ENCODE assay signal across 20 cellular contexts in the genomic region with DNA sequence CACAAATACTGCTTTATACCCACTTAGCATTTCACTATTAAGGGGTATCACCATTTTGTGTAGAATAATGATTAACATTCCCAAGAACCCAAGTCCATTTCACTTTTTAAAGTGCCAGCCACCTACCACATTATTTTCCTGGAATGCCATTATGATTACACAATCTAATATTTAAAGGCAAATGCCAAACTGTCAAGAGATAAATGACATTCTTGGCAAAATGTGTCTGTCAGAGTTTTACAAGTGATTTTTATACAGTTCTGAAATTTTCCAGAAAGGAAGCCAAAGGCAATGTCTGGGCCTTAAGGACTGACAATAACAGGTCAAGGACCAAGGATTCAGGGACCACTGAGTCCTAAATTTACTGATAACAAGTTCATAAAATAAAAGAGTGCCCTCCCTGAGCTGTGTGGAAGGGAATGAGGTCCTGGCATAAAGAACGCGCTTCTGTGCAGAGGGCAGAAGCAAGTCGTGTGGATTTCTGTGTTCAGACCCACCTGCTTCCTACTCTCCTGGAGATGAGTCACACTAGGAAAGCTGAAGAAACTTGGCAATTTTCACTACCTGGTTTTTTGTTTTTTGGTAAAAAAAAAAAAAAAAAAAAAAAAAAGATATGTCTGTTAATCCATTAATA.
A peak's percentile ranks its signal among the peaks of the same experiment; 100 is the strongest.
DNase-seq lines count a peak whose midpoint lies in the region; ATAC-seq, FAIRE-seq and TF ChIP-seq lines count a peak whose summit lies in the region.
"Had no signal": no experiment of that assay in that cellular context is flagged by ENCODE, and none has a peak within 500 bp of the region (broad histone marks: within the 10 kb centered on the region; RNA-seq: fewer than 3 reads in every experiment).

No MANE protein-coding gene starts in this region.

- no peaks in the 10 kb centered on the region for H3K36me3 ChIP-seq in prostate gland

- peak; percentile 46 for DNase-seq in DMS53 (lab: John Stamatoyannopoulos, UW)
- DNase-seq in DMS53 treated with DMSO at 0.1 percent for 48 hours (lab: John Stamatoyannopoulos, UW; ENCODE audit: unreplicated experiment), result no peak
- DNase-seq in mesothelial cell of epicardium (ENCODE audit: low spot score in 2 of 2, unreplicated experiment in 2 of 2), result no peak
- no peak for DNase-seq in type B pancreatic cell (ENCODE audit: extremely low spot score, unreplicated experiment)
- no peak for DNase-seq in GM12891 (ENCODE audit: insufficient read length, low spot score)
- DNase-seq in prostate gland (ENCODE audit: low spot score), result no peak
- DNase-seq: activated CD4-positive, alpha-beta T cell treated with anti-CD3 and anti-CD28 coated beads, Interleukin-2, amount 50 U/mL, for 1 hour; activated naive CD4-positive, alpha-beta T cell treated with Interleukin-2 at 50 U/mL for 16 hours; endodermal cell; NCI-H1417 treated with DMSO at 0.1 percent for 48 hours; NCI-H748 treated with DMSO at 0.1 percent for 48 hours; SIG-M5; stimulated activated naive B cell treated with anti-CD40 and anti-IgM and Interleukin-4, amounts not matched to agents 10 μg/mL and 1 μg/mL and 100 μg/mL, for 72 hours; tibial artery had no signal

- no peak for FAIRE-seq in GM12891 (lab: Jason Lieb, UNC)

- WGBS in prostate gland, result 63% methylated on average over 3 of the region's 3 CpGs

- H3K9me3 Mint-ChIP-seq in mesothelial cell of epicardium (no peaks in the 10 kb centered on the region), type B pancreatic cell (no peaks in the 10 kb centered on the region)
- H3K9me3 Mint-ChIP-seq: endodermal cell; neural crest cell; stimulated activated naive B cell treated with anti-CD40 and anti-IgM and Interleukin-4, amounts not matched to agents 10 μg/mL and 1 μg/mL and 100 μg/mL, for 72 hours; T-helper 1 cell treated with Interleukin-12 subunit alpha and Interleukin-12 subunit beta and Interleukin-4 antibody, amounts not matched to agents 30 μg/mL and 1 μg/mL, for 36 hours had no signal

- no peaks in the 10 kb centered on the region for H3K9me3 ChIP-seq in prostate gland
- H3K9me3 ChIP-seq: tibial artery had no signal

- H3K4me1 Mint-ChIP-seq in mesothelial cell of epicardium (peaks cover 30% of the 10 kb centered on the region), type B pancreatic cell (ENCODE audit: unreplicated experiment) (peaks cover 23% of the 10 kb centered on the region)

- peak overlapping the region; percentile 25 for H3K27ac Mint-ChIP-seq in mesothelial cell of epicardium
- peak overlapping the region; percentile 18 for H3K27ac Mint-ChIP-seq in type B pancreatic cell
- H3K27ac Mint-ChIP-seq: stimulated activated naive B cell treated with anti-CD40 and anti-IgM and Interleukin-4, amounts not matched to agents 10 μg/mL and 1 μg/mL and 100 μg/mL, for 72 hours; T-helper 1 cell treated with Interleukin-12 subunit alpha and Interleukin-12 subunit beta and Interleukin-4 antibody, amounts not matched to agents 30 μg/mL and 1 μg/mL, for 36 hours had no signal

- no peak overlapping the region for H3K4me3 Mint-ChIP-seq in mesothelial cell of epicardium
- H3K4me3 Mint-ChIP-seq in type B pancreatic cell, result no peak overlapping the region
- H3K4me3 Mint-ChIP-seq: endodermal cell; neural crest cell; stimulated activated naive B cell treated with anti-CD40 and anti-IgM and Interleukin-4, amounts not matched to agents 10 μg/mL and 1 μg/mL and 100 μg/mL, for 72 hours; T-helper 1 cell treated with Interleukin-12 subunit alpha and Interleukin-12 subunit beta and Interleukin-4 antibody, amounts not matched to agents 30 μg/mL and 1 μg/mL, for 36 hours had no signal

- no peak overlapping the region for H3K27ac ChIP-seq in prostate gland
- H3K27ac ChIP-seq: 22Rv1 had no signal

- H3K27me3 ChIP-seq in prostate gland (replicated peaks; ENCODE audit: insufficient read depth), result no peaks in the 10 kb centered on the region
- H3K27me3 ChIP-seq: tibial artery had no signal

- H3K4me1 ChIP-seq in prostate gland (replicated peaks), result no peaks in the 10 kb centered on the region

- no peaks in the 10 kb centered on the region for H3K27me3 Mint-ChIP-seq in mesothelial cell of epicardium (ENCODE audit: low read depth)
- H3K27me3 Mint-ChIP-seq in type B pancreatic cell, result no peaks in the 10 kb centered on the region
- H3K27me3 Mint-ChIP-seq: stimulated activated naive B cell treated with anti-CD40 and anti-IgM and Interleukin-4, amounts not matched to agents 10 μg/mL and 1 μg/mL and 100 μg/mL, for 72 hours had no signal

- TF ChIP-seq POLR2A in GM12891 (IDR thresholded peaks at IDR 0.05; ENCODE audit: low read depth, low read length) (no peak), prostate gland (IDR thresholded peaks at IDR 0.05) (no peak)

- intact Hi-C loops in prostate gland (cut with DNase I), result no loop called here

- ATAC-seq in esophagus mucosa (peak; percentile 36), GM19351 (IDR thresholded peaks at IDR 0.05; ENCODE audit: unreplicated experiment) (no peak)
- ATAC-seq: sciatic nerve; stimulated activated naive B cell treated with anti-CD40 and anti-IgM and Interleukin-4, amounts not matched to agents 10 μg/mL and 1 μg/mL and 100 μg/mL, for 72 hours had no signal

- H3K4me3 ChIP-seq in prostate gland, result no peak overlapping the region
- H3K4me3 ChIP-seq: tibial artery had no signal

- peaks cover 7% of the 10 kb centered on the region for H3K36me3 Mint-ChIP-seq in mesothelial cell of epicardium
- peaks cover 27% of the 10 kb centered on the region for H3K36me3 Mint-ChIP-seq in type B pancreatic cell

- TF ChIP-seq CTCF in mesothelial cell of epicardium (IDR thresholded peaks at IDR 0.05; ENCODE audit: unreplicated experiment) (no peak), type B pancreatic cell (conservative IDR thresholded peaks at IDR 0.05) (no peak), prostate gland (IDR thresholded peaks at IDR 0.05) (no peak)

TF ChIP-seq in GM12891, 5 proteins besides CTCF, POLR2A, EP300 and RAD21:
- no peak for TF ChIP-seq TAF1 (IDR thresholded peaks at IDR 0.05; ENCODE audit: low read depth, low read length)
- TF ChIP-seq PAX5 (IDR thresholded peaks at IDR 0.05; ENCODE audit: insufficient read depth, low read length, severe bottlenecking), result no peak
- TF ChIP-seq SPI1 (IDR thresholded peaks at IDR 0.05; ENCODE audit: low read depth, low read length), result no peak
- no peak for TF ChIP-seq POU2F2 (IDR thresholded peaks at IDR 0.05; ENCODE audit: low read depth, low read length)
- no peak for TF ChIP-seq POLR2AphosphoS5 (IDR thresholded peaks at IDR 0.05; ENCODE audit: low read depth, low read length)
